In genomic region chr4:148229798-148230197, GRCh38 we compare ENCODE assay signal across 24 cellular contexts.
"Had no signal": no experiment of that assay in that cellular context is flagged by ENCODE, and none has a peak within 500 bp of the region (broad histone marks: within the 10 kb centered on the region; RNA-seq: fewer than 3 reads in every experiment).

No MANE protein-coding gene starts in this region.

- ATAC-seq: activated CD8-positive, alpha-beta T cell treated with anti-CD3 and anti-CD28 coated beads for 36 hours; activated T-cell treated with anti-CD3 and anti-CD28 coated beads, Interleukin-2, amount 50 U/mL, for 4 hours; activated T-helper 17 cell treated with anti-CD3 and anti-CD28 coated beads, Interleukin-2, amount 50 U/mL, for 72 hours; gastroesophageal sphincter had no signal

- H3K27me3 ChIP-seq: brain microvascular endothelial cell, esophagus squamous epithelium, gastroesophageal sphincter had no signal

- H3K4me1 Mint-ChIP-seq: activated T-helper 17 cell treated with anti-CD3 and anti-CD28 coated beads, Interleukin-2, amount 50 U/mL, for 72 hours had no signal

- H3K4me3 Mint-ChIP-seq: activated CD8-positive, alpha-beta T cell treated with anti-CD3 and anti-CD28 coated beads for 36 hours; activated naive CD8-positive, alpha-beta T cell; activated T-cell treated with anti-CD3 and anti-CD28 coated beads, Interleukin-2, amount 50 U/mL, for 4 hours; activated T-helper 17 cell treated with anti-CD3 and anti-CD28 coated beads, Interleukin-2, amount 50 U/mL, for 72 hours had no signal

- H3K27ac Mint-ChIP-seq: activated CD8-positive, alpha-beta T cell treated with anti-CD3 and anti-CD28 coated beads for 36 hours; activated naive CD8-positive, alpha-beta T cell; activated T-helper 17 cell treated with anti-CD3 and anti-CD28 coated beads, Interleukin-2, amount 50 U/mL, for 72 hours had no signal

- DNase-seq: activated CD4-positive, alpha-beta T cell treated with anti-CD3 and anti-CD28 coated beads for 1 hour; activated CD4-positive, alpha-beta T cell treated with anti-CD3 and anti-CD28 coated beads for 4 hours; activated CD4-positive, alpha-beta T cell treated with anti-CD3 and anti-CD28 coated beads, Interleukin-2, amount 50 U/mL, for 1 hour; activated CD4-positive, alpha-beta T cell treated with anti-CD3 and anti-CD28 coated beads, Interleukin-2, amount 50 U/mL, for 48 hours; activated CD8-positive, alpha-beta memory T cell treated with anti-CD3 and anti-CD28 coated beads for 24 hours; activated CD8-positive, alpha-beta T cell treated with anti-CD3 and anti-CD28 coated beads for 36 hours; activated effector memory CD4-positive, alpha-beta T cell treated with Interleukin-2 at 50 U/mL for 16 hours; activated gamma-delta T cell treated with Interleukin-2 at 50 U/mL for 16 hours; activated naive CD4-positive, alpha-beta T cell treated with anti-CD3 and anti-CD28 coated beads, Interleukin-2, amount 50 U/mL, for 16 hours; activated naive CD4-positive, alpha-beta T cell treated with Interleukin-2 at 50 U/mL for 16 hours; activated T-cell treated with anti-CD3 and anti-CD28 coated beads, Interleukin-2, amount 50 U/mL, for 4 hours; amniotic stem cell; anterior cingulate cortex; brain microvascular endothelial cell; caudate nucleus; effector CD8-positive, alpha-beta T cell; esophagus squamous epithelium; foreskin melanocyte; T-helper 1 cell; T-helper 2 cell had no signal

- H3K27ac ChIP-seq: brain microvascular endothelial cell, epithelial cell of prostate, esophagus squamous epithelium, gastroesophageal sphincter had no signal

- H3K36me3 ChIP-seq: brain microvascular endothelial cell, esophagus squamous epithelium, gastroesophageal sphincter had no signal

- H3K4me3 ChIP-seq: esophagus squamous epithelium, gastroesophageal sphincter had no signal

- H3K27me3 Mint-ChIP-seq: activated CD8-positive, alpha-beta T cell treated with anti-CD3 and anti-CD28 coated beads for 36 hours; activated naive CD8-positive, alpha-beta T cell; activated T-helper 17 cell treated with anti-CD3 and anti-CD28 coated beads, Interleukin-2, amount 50 U/mL, for 72 hours had no signal

- H3K9me3 ChIP-seq: esophagus squamous epithelium, gastroesophageal sphincter had no signal

- H3K9me3 Mint-ChIP-seq: activated CD8-positive, alpha-beta T cell treated with anti-CD3 and anti-CD28 coated beads for 36 hours; activated T-cell treated with anti-CD3 and anti-CD28 coated beads, Interleukin-2, amount 50 U/mL, for 4 hours; activated T-helper 17 cell treated with anti-CD3 and anti-CD28 coated beads, Interleukin-2, amount 50 U/mL, for 72 hours had no signal
